Comparison of ENCODE assay signal across 8 cellular contexts in genomic region chr14:35404246-35404495, GRCh38. TPM values are rescaled to one million over a fixed set of nuclear protein-coding genes. Genes with fewer than 3 reads are reported as not detected.
DNase-seq lines count a peak whose midpoint lies in the region; ATAC-seq and TF ChIP-seq lines count a peak whose summit lies in the region.

No MANE protein-coding gene starts in this region.

- DNase-seq in right atrium auricular region (ENCODE audit: low spot score): no peak
- no peak for DNase-seq in left cardiac atrium
- DNase-seq in adrenal gland: no peak
- DNase-seq in lower lobe of right lung: no peak
- DNase-seq in vagina (ENCODE audit: extremely low spot score in 2 of 2): no peak
- no peak for DNase-seq in NCI-H187 (lab: John Stamatoyannopoulos, UW)
- DNase-seq in mesenteric fat pad (ENCODE audit: low spot score): no peak

- H3K36me3 ChIP-seq in right atrium auricular region (peaks cover 37% of the 10 kb centered on the region), adrenal gland (replicated peaks in 1 of 2) (peaks cover 0 to 45% of the 10 kb centered on the region in 2 donors), lower lobe of right lung (peaks cover 44% of the 10 kb centered on the region), vagina (peaks cover 15 to 36% of the 10 kb centered on the region in 2 donors)

- TF ChIP-seq CTCF in right atrium auricular region (IDR thresholded peaks at IDR 0.05) (no peak), adrenal gland (IDR thresholded peaks at IDR 0.05) (no peak), lower lobe of right lung (IDR thresholded peaks at IDR 0.05) (no peak), vagina (IDR thresholded peaks at IDR 0.05) (no peak)

- H3K4me3 ChIP-seq in right atrium auricular region (peak overlapping the region; percentile 75 to 93), adrenal gland (peak overlapping the region; percentile 91 to 100 (median 96)), lower lobe of right lung (peak overlapping the region; percentile 93), vagina (peak overlapping the region; percentile 92 to 97)

- H3K27ac ChIP-seq in right atrium auricular region (peak overlapping the region; percentile 97 to 100), adrenal gland (peak overlapping the region; percentile 48 to 100 (median 99)), lower lobe of right lung (peak overlapping the region; percentile 100), vagina (peak overlapping the region; percentile 100)

- TF ChIP-seq POLR2A in adrenal gland (IDR thresholded peaks at IDR 0.05) (no peak), vagina (IDR thresholded peaks at IDR 0.05) (no peak)

- H3K4me1 ChIP-seq in right atrium auricular region (peaks cover 0 to 55% of the 10 kb centered on the region in 2 donors), adrenal gland (replicated peaks in 1 of 2) (peaks cover 24 to 57% of the 10 kb centered on the region in 2 donors), lower lobe of right lung (peaks cover 58% of the 10 kb centered on the region), vagina (peaks cover 65% of the 10 kb centered on the region)

- H3K27me3 ChIP-seq in right atrium auricular region: no peaks in the 10 kb centered on the region
- H3K27me3 ChIP-seq in adrenal gland: no peaks in the 10 kb centered on the region
- no peaks in the 10 kb centered on the region for H3K27me3 ChIP-seq in lower lobe of right lung (ENCODE audit: low read depth)
- no peaks in the 10 kb centered on the region for H3K27me3 ChIP-seq in vagina

- WGBS in adrenal gland, 4 donors: 0 to 1% methylated on average over 33 of the region's 33 CpGs; no CpG with 5 or more reads in 2 of the 4 donors

- intact Hi-C loops in left cardiac atrium (cut with DNase I): loop anchor here (1.0 to 5.0 kb wide), 3 partner anchors 67 to 112 kb away; partner anchors contain the start of gene PSMA6 (in 2 of the 2)
- intact Hi-C loops in adrenal gland (cut with DNase I): loop anchor here in 1 of 2 donors (10.0 kb wide), 1 partner anchor 69 kb away; no protein-coding TSS in a partner anchor
- intact Hi-C loops in lower lobe of right lung (cut with DNase I): loop anchor here (5.0 to 10.0 kb wide), 2 partner anchors 62 to 189 kb away; no protein-coding TSS in a partner anchor
- intact Hi-C loops in vagina (cut with DNase I): loop anchor here (1.0 to 5.0 kb wide), 3 partner anchors 37 to 112 kb away; partner anchors contain the start of gene PSMA6

- ATAC-seq in left cardiac atrium (no peak), lower lobe of right lung (no peak), HG03571 (IDR thresholded peaks at IDR 0.05; ENCODE audit: unreplicated experiment) (no peak)

- H3K9me3 ChIP-seq in right atrium auricular region (no peaks in the 10 kb centered on the region), adrenal gland (replicated peaks in 1 of 3) (no peaks in the 10 kb centered on the region), lower lobe of right lung (no peaks in the 10 kb centered on the region), vagina (no peaks in the 10 kb centered on the region)

RNA-seq across cellular contexts. Expression of gene NFKBIA, which starts 0.4 kb away (rescaled TPM):
- total RNA-seq in right atrium auricular region: 100 to 1,000 TPM; 237 to 302 TPM
- total RNA-seq in left cardiac atrium: 100 to 1,000 TPM in 1 of 2 donors, 10 to 100 TPM in 1; 99.0 to 103 TPM
- total RNA-seq in adrenal gland: 100 to 1,000 TPM; 183 to 677 (median 295) TPM
- 100 to 1,000 TPM; 106 to 152 (median 138) TPM for polyA plus RNA-seq in adrenal gland
- 331 TPM for total RNA-seq in lower lobe of right lung
- 1,179 TPM for total RNA-seq in vagina
- 418 TPM for total RNA-seq in mesenteric fat pad
